Comparison of ENCODE assay signal across 1 cellular context in the genomic region with DNA sequence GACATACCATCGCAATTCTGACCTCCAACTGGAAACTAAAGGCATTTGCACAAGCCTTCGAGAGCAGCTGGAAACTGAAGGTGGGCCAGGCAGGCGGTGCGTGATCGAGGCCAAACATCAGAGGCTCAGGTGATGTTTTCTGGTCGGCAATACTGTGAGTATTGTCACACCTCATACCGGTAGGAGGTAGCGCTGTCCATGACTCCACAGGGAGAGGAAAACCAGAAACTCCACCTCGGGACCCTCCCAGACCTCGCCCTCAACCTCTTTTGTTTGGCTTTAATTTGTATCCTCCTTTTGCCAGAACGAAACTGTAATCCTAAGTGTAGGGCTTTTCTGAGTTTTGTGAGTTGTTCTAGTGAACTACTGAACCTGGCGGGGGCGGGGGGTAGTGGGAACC.
TF ChIP-seq lines count a peak whose summit lies in the region.

No MANE protein-coding gene starts in this region.

TF ChIP-seq in GM23338, 12 proteins besides CTCF, POLR2A, EP300 and RAD21 (continued from another document):
- TF ChIP-seq, protein P1, sequence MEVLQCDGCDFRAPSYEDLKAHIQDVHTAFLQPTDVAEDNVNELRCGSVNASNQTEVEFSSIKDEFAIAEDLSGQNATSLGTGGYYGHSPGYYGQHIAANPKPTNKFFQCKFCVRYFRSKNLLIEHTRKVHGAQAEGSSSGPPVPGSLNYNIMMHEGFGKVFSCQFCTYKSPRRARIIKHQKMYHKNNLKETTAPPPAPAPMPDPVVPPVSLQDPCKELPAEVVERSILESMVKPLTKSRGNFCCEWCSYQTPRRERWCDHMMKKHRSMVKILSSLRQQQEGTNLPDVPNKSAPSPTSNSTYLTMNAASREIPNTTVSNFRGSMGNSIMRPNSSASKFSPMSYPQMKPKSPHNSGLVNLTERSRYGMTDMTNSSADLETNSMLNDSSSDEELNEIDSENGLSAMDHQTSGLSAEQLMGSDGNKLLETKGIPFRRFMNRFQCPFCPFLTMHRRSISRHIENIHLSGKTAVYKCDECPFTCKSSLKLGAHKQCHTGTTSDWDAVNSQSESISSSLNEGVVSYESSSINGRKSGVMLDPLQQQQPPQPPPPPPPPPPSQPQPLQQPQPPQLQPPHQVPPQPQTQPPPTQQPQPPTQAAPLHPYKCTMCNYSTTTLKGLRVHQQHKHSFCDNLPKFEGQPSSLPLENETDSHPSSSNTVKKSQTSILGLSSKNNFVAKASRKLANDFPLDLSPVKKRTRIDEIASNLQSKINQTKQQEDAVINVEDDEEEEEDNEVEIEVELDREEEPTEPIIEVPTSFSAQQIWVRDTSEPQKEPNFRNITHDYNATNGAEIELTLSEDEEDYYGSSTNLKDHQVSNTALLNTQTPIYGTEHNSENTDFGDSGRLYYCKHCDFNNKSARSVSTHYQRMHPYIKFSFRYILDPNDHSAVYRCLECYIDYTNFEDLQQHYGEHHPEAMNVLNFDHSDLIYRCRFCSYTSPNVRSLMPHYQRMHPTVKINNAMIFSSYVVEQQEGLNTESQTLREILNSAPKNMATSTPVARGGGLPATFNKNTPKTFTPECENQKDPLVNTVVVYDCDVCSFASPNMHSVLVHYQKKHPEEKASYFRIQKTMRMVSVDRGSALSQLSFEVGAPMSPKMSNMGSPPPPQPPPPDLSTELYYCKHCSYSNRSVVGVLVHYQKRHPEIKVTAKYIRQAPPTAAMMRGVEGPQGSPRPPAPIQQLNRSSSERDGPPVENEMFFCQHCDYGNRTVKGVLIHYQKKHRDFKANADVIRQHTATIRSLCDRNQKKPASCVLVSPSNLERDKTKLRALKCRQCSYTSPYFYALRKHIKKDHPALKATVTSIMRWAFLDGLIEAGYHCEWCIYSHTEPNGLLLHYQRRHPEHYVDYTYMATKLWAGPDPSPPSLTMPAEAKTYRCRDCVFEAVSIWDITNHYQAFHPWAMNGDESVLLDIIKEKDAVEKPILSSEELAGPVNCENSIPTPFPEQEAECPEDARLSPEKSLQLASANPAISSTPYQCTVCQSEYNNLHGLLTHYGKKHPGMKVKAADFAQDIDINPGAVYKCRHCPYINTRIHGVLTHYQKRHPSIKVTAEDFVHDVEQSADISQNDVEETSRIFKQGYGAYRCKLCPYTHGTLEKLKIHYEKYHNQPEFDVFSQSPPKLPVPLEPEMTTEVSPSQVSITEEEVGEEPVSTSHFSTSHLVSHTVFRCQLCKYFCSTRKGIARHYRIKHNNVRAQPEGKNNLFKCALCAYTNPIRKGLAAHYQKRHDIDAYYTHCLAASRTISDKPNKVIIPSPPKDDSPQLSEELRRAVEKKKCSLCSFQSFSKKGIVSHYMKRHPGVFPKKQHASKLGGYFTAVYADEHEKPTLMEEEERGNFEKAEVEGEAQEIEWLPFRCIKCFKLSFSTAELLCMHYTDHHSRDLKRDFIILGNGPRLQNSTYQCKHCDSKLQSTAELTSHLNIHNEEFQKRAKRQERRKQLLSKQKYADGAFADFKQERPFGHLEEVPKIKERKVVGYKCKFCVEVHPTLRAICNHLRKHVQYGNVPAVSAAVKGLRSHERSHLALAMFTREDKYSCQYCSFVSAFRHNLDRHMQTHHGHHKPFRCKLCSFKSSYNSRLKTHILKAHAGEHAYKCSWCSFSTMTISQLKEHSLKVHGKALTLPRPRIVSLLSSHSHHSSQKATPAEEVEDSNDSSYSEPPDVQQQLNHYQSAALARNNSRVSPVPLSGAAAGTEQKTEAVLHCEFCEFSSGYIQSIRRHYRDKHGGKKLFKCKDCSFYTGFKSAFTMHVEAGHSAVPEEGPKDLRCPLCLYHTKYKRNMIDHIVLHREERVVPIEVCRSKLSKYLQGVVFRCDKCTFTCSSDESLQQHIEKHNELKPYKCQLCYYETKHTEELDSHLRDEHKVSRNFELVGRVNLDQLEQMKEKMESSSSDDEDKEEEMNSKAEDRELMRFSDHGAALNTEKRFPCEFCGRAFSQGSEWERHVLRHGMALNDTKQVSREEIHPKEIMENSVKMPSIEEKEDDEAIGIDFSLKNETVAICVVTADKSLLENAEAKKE (CRISPR knock-in tag; IDR thresholded peaks at IDR 0.05), result no peak
- TF ChIP-seq STAT1 (IDR thresholded peaks at IDR 0.05; ENCODE audit: unreplicated experiment) (no peak), POLR2AphosphoS5 (IDR thresholded peaks at IDR 0.05; ENCODE audit: low read depth) (no peak), EZH2 (IDR thresholded peaks at IDR 0.05; ENCODE audit: low read depth, unreplicated experiment) (no peak), CREB1 (CRISPR knock-in tag; IDR thresholded peaks at IDR 0.05; ENCODE audit: low read depth) (no peak), ZNF114 (CRISPR knock-in tag; IDR thresholded peaks at IDR 0.05) (no peak)
- TF ChIP-seq, protein P2, sequence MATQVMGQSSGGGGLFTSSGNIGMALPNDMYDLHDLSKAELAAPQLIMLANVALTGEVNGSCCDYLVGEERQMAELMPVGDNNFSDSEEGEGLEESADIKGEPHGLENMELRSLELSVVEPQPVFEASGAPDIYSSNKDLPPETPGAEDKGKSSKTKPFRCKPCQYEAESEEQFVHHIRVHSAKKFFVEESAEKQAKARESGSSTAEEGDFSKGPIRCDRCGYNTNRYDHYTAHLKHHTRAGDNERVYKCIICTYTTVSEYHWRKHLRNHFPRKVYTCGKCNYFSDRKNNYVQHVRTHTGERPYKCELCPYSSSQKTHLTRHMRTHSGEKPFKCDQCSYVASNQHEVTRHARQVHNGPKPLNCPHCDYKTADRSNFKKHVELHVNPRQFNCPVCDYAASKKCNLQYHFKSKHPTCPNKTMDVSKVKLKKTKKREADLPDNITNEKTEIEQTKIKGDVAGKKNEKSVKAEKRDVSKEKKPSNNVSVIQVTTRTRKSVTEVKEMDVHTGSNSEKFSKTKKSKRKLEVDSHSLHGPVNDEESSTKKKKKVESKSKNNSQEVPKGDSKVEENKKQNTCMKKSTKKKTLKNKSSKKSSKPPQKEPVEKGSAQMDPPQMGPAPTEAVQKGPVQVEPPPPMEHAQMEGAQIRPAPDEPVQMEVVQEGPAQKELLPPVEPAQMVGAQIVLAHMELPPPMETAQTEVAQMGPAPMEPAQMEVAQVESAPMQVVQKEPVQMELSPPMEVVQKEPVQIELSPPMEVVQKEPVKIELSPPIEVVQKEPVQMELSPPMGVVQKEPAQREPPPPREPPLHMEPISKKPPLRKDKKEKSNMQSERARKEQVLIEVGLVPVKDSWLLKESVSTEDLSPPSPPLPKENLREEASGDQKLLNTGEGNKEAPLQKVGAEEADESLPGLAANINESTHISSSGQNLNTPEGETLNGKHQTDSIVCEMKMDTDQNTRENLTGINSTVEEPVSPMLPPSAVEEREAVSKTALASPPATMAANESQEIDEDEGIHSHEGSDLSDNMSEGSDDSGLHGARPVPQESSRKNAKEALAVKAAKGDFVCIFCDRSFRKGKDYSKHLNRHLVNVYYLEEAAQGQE (IDR thresholded peaks at IDR 0.05; ENCODE audit: unreplicated experiment), result no peak
